ENCODE assay signal across 35 cellular contexts in the genomic region with DNA sequence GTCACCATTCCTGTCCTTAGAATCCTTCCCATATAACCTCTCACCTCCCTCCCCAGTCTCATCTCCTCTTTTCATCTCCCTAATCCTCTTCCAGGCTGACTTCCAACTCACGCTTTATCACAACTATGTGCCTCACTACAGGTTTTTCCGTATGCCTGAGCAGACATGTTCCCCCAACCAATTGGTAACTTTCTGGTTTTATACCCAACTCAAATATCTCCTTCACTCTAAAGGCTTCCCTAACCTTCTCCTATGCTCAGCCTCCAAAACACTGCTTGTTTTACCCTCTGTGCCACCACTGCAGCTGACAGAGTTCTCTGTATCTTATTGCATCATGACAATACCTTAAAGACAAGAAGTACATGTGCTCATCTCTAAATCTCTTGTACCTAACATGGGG.
"Had no signal": no experiment of that assay in that cellular context is flagged by ENCODE, and none has a peak within 500 bp of the region (broad histone marks: within the 10 kb centered on the region; RNA-seq: fewer than 3 reads in every experiment).

No MANE protein-coding gene starts in this region.

- H3K27me3 ChIP-seq: MG63 had no signal

- H3K36me3 ChIP-seq: MG63 had no signal

- DNase-seq: Kasumi-1, MG63, MM.1S, MV-4-11, NCI-H1048, NCI-H1092, NCI-H1092 treated with DMSO at 0.1 percent for 48 hours, NCI-H1105, NCI-H1105 treated with DMSO at 0.1 percent for 48 hours, NCI-H1417, NCI-H1417 treated with DMSO at 0.1 percent for 48 hours, NCI-H1436, NCI-H1436 treated with DMSO at 0.1 percent for 48 hours, NCI-H146, NCI-H1694, NCI-H1694 treated with DMSO at 0.1 percent for 48 hours, NCI-H187, NCI-H187 treated with DMSO at 0.1 percent for 48 hours, NCI-H1930, NCI-H2029, NCI-H2029 treated with DMSO at 0.1 percent for 48 hours, NCI-H2081, NCI-H2081 treated with DMSO at 0.1 percent for 48 hours, NCI-H2107, NCI-H2171, NCI-H2171 treated with DMSO at 0.1 percent for 48 hours, NCI-H2227 treated with DMSO at 0.1 percent for 48 hours, NCI-H226, NCI-H345, NCI-H446, NCI-H446 treated with DMSO at 0.1 percent for 48 hours, NCI-H510A, NCI-H510A treated with DMSO at 0.1 percent for 48 hours, NCI-H524, NCI-H524 treated with DMSO at 0.1 percent for 48 hours had no signal

- H3K4me3 ChIP-seq: MG63 had no signal
